19 cellular contexts compared by ENCODE assay signal in genomic region chr6:1716396-1716795, GRCh38.
"Had no signal": no experiment of that assay in that cellular context is flagged by ENCODE, and none has a peak within 500 bp of the region (broad histone marks: within the 10 kb centered on the region; RNA-seq: fewer than 3 reads in every experiment).

No MANE protein-coding gene starts in this region.

- H3K9ac ChIP-seq: SK-N-SH had no signal

- H3K4me3 ChIP-seq: MG63, SJSA1 had no signal

- H3K4me2 ChIP-seq: SK-N-SH had no signal

- H3K27me3 ChIP-seq: MG63, SJSA1 had no signal

- H3K36me3 ChIP-seq: MG63, SJSA1 had no signal

- H3K9me3 ChIP-seq: MG63, SJSA1, SK-N-SH had no signal

- DNase-seq: IMR-90, Karpas-422, KG1, NCI-H1092, NCI-H1436 treated with DMSO at 0.1 percent for 48 hours, NCI-H1694, NCI-H187 treated with DMSO at 0.1 percent for 48 hours, NCI-H2029 treated with DMSO at 0.1 percent for 48 hours, NCI-H2171 treated with DMSO at 0.1 percent for 48 hours, NCI-H345, NCI-H510A treated with DMSO at 0.1 percent for 48 hours, NCI-H526, Right ventricle myocardium superior, RPMI8226, SIG-M5, SK-N-SH, T-helper 1 cell had no signal

- H3K27ac ChIP-seq: SJSA1 had no signal
